ENCODE assay signal across 10 cellular contexts in genomic region chr7:116357776-116358670, GRCh38.
A peak's percentile ranks its signal among the peaks of the same experiment; 100 is the strongest.
DNase-seq lines count a peak whose midpoint lies in the region; TF ChIP-seq lines count a peak whose summit lies in the region.
"Had no signal": no experiment of that assay in that cellular context is flagged by ENCODE, and none has a peak within 500 bp of the region (broad histone marks: within the 10 kb centered on the region; RNA-seq: fewer than 3 reads in every experiment).

No MANE protein-coding gene starts in this region.

- H3K36me3 ChIP-seq in SJSA1 = no peaks in the 10 kb centered on the region
- H3K36me3 ChIP-seq in sigmoid colon = no peaks in the 10 kb centered on the region
- H3K36me3 ChIP-seq in BE2C = no peaks in the 10 kb centered on the region

- TF ChIP-seq POLR2A in sigmoid colon (IDR thresholded peaks at IDR 0.05) = no peak

- H3K9me3 ChIP-seq in SJSA1 (replicated peaks) = no peaks in the 10 kb centered on the region
- no peaks in the 10 kb centered on the region for H3K9me3 ChIP-seq in sigmoid colon
- H3K9me3 ChIP-seq in BE2C = no peaks in the 10 kb centered on the region

- H3K4me1 ChIP-seq in SJSA1 (replicated peaks) (peaks cover 50% of the 10 kb centered on the region), sigmoid colon (peaks cover 0 to 57% (median 47%) of the 10 kb centered on the region in 4 donors), BE2C (no peaks in the 10 kb centered on the region)

- intact Hi-C loops in sigmoid colon (cut with DNase I) = loop anchor here (5.0 to 10.0 kb wide), 2 partner anchors 144 to 217 kb away; no protein-coding TSS in a partner anchor

- DNase-seq in Daoy (ENCODE audit: low read depth) = peak; percentile 71
- peak in 1 of 2 experiments; percentile 42 for DNase-seq in SJSA1 (ENCODE audit: low read depth in 1 of 2, low spot score in 2 of 2)
- DNase-seq in fibroblast of pulmonary artery (ENCODE audit: low read depth) = peak; percentile 56
- no peak for DNase-seq in sigmoid colon
- no peak for DNase-seq in BE2C
- DNase-seq in activated CD8-positive, alpha-beta memory T cell treated with anti-CD3 and anti-CD28 coated beads, Interleukin-2, amount 50 U/mL, for 4 hours = no peak
- DNase-seq in NCI-H2171 (lab: John Stamatoyannopoulos, UW) = no peak
- DNase-seq in germinal center (ENCODE audit: low spot score) = no peak
- DNase-seq: activated naive CD8-positive, alpha-beta T cell treated with anti-CD3 and anti-CD28 coated beads, Interleukin-2, amount 10 ng/mL, durations not matched to agents 7 days and 5 days; COR-L47 had no signal

- TF ChIP-seq EP300 in sigmoid colon (IDR thresholded peaks at IDR 0.05) = no peak

- no peak overlapping the region for H3K4me3 ChIP-seq in SJSA1
- H3K4me3 ChIP-seq in fibroblast of pulmonary artery (replicated peaks; ENCODE audit: low read depth, low read length) = no peak overlapping the region
- H3K4me3 ChIP-seq in sigmoid colon = no peak overlapping the region
- no peak overlapping the region for H3K4me3 ChIP-seq in BE2C (ENCODE audit: low read depth, low read length)

- TF ChIP-seq CTCF in fibroblast of pulmonary artery (IDR thresholded peaks at IDR 0.05; ENCODE audit: low read length, missing control alignments) (no peak), sigmoid colon (IDR thresholded peaks at IDR 0.05) (no peak), BE2C (IDR thresholded peaks at IDR 0.05; ENCODE audit: low read depth, low read length) (no peak)

- peak overlapping the region; percentile 86 for H3K27ac ChIP-seq in SJSA1
- peak overlapping the region; percentile 82 to 87 (median 84) for H3K27ac ChIP-seq in sigmoid colon

- no peaks in the 10 kb centered on the region for H3K27me3 ChIP-seq in SJSA1 (replicated peaks)
- H3K27me3 ChIP-seq in sigmoid colon = no peaks in the 10 kb centered on the region
- no peaks in the 10 kb centered on the region for H3K27me3 ChIP-seq in BE2C

- 82 to 91% methylated on average over 5 of the region's 5 CpGs for whole genome bisulfite sequencing in sigmoid colon, 2 donors

Comparison
In these comparisons a context has a peak if more than half of its experiments do, and no peak if none do; other contexts are left out.
1. DNase-seq: peak in Daoy (single experiment) and fibroblast of pulmonary artery (single experiment); none in sigmoid colon (single experiment), BE2C (single experiment), activated CD8-positive, alpha-beta memory T cell treated with anti-CD3 and anti-CD28 coated beads, Interleukin-2, amount 50 U/mL, for 4 hours (single experiment), NCI-H2171 (single experiment) and germinal center (single experiment).